ENCODE assay signal across 12 cellular contexts in genomic region chr12:69068431-69068830, GRCh38.
DNase-seq lines count a peak whose midpoint lies in the region; ATAC-seq and TF ChIP-seq lines count a peak whose summit lies in the region.
"Had no signal": no experiment of that assay in that cellular context is flagged by ENCODE, and none has a peak within 500 bp of the region (broad histone marks: within the 10 kb centered on the region; RNA-seq: fewer than 3 reads in every experiment).

No MANE protein-coding gene starts in this region.

- intact Hi-C loops in transverse colon (cut with DNase I; ENCODE audit: low total_unique reads), result no loop called here

- in situ Hi-C loops in transverse colon (cut with MboI; ENCODE audit: low pct_ligation_motif_present in 1 of 4, low pct_unique_long_range_greater_than_20kb in 1 of 4, low sequenced_read_pairs in 3 of 4), result loop anchor here in 1 of 4 donors (25.0 kb wide), 1 partner anchor 206 kb away; no protein-coding TSS in a partner anchor

- no peak for TF ChIP-seq POLR2A in transverse colon (IDR thresholded peaks at IDR 0.05)

- DNase-seq in activated naive CD8-positive, alpha-beta T cell treated with anti-CD3 and anti-CD28 coated beads, Interleukin-2, amount 50 U/mL, for 24 hours, result no peak
- DNase-seq in activated naive CD8-positive, alpha-beta T cell treated with anti-CD3 and anti-CD28 coated beads for 36 hours, result no peak
- DNase-seq in RKO (ENCODE audit: low spot score) (peak; percentile 91), foreskin keratinocyte (peak; percentile 53 to 81), transverse colon (peak; percentile 59), NCI-H748 (lab: John Stamatoyannopoulos, UW; ENCODE audit: unreplicated experiment) (no peak), SHP77 (lab: John Stamatoyannopoulos, UW) (no peak), germinal center (ENCODE audit: low spot score) (no peak)
- DNase-seq: activated CD8-positive, alpha-beta memory T cell treated with anti-CD3 and anti-CD28 coated beads, Interleukin-2, amount 50 U/mL, for 4 hours; NCI-H146 had no signal

- 50 to 61% methylated on average over 1 to 2 of the region's 2 CpGs for WGBS in transverse colon (ENCODE audit: low coverage in 1 of 2), 2 donors

- H3K4me1 ChIP-seq in foreskin keratinocyte, result peaks cover 20% of the 10 kb centered on the region
- peaks cover 0 to 20% (median 14%) of the 10 kb centered on the region in 4 donors for H3K4me1 ChIP-seq in transverse colon

- H3K27me3 Mint-ChIP-seq in activated naive CD8-positive, alpha-beta T cell treated with anti-CD3 and anti-CD28 coated beads, Interleukin-2, amount 50 U/mL, for 24 hours, result no peaks in the 10 kb centered on the region
- no peaks in the 10 kb centered on the region for H3K27me3 Mint-ChIP-seq in activated naive CD8-positive, alpha-beta T cell treated with anti-CD3 and anti-CD28 coated beads for 36 hours

- H3K27ac ChIP-seq in foreskin keratinocyte (peak overlapping the region; percentile 24), transverse colon (peak overlapping the region; percentile 41 to 56 (median 50))
- H3K27ac ChIP-seq: SJSA1 had no signal

- no peaks in the 10 kb centered on the region for H3K9me3 ChIP-seq in transverse colon
- H3K9me3 ChIP-seq: SJSA1 had no signal

- H3K36me3 ChIP-seq in transverse colon, result no peaks in the 10 kb centered on the region
- H3K36me3 ChIP-seq: SJSA1 had no signal

- peak; percentile 84 for ATAC-seq in activated naive CD8-positive, alpha-beta T cell treated with anti-CD3 and anti-CD28 coated beads, Interleukin-2, amount 50 U/mL, for 24 hours
- ATAC-seq in foreskin keratinocyte, result peak; percentile 87

- TF ChIP-seq EP300 in transverse colon (IDR thresholded peaks at IDR 0.05; ENCODE audit: low read depth), result no peak

- no peak overlapping the region for H3K4me3 Mint-ChIP-seq in activated naive CD8-positive, alpha-beta T cell treated with anti-CD3 and anti-CD28 coated beads, Interleukin-2, amount 50 U/mL, for 24 hours
- H3K4me3 Mint-ChIP-seq in activated naive CD8-positive, alpha-beta T cell treated with anti-CD3 and anti-CD28 coated beads for 36 hours, result no peak overlapping the region
- H3K4me3 Mint-ChIP-seq: B cell had no signal

- H3K4me1 Mint-ChIP-seq in activated naive CD8-positive, alpha-beta T cell treated with anti-CD3 and anti-CD28 coated beads, Interleukin-2, amount 50 U/mL, for 24 hours, result peaks cover 42% of the 10 kb centered on the region
- peaks cover 21% of the 10 kb centered on the region for H3K4me1 Mint-ChIP-seq in activated naive CD8-positive, alpha-beta T cell treated with anti-CD3 and anti-CD28 coated beads for 36 hours
- H3K4me1 Mint-ChIP-seq: B cell had no signal

- no peaks in the 10 kb centered on the region for H3K36me3 Mint-ChIP-seq in activated naive CD8-positive, alpha-beta T cell treated with anti-CD3 and anti-CD28 coated beads, Interleukin-2, amount 50 U/mL, for 24 hours (ENCODE audit: low read depth)
- no peaks in the 10 kb centered on the region for H3K36me3 Mint-ChIP-seq in activated naive CD8-positive, alpha-beta T cell treated with anti-CD3 and anti-CD28 coated beads for 36 hours

- no peaks in the 10 kb centered on the region for H3K9me3 Mint-ChIP-seq in activated naive CD8-positive, alpha-beta T cell treated with anti-CD3 and anti-CD28 coated beads, Interleukin-2, amount 50 U/mL, for 24 hours
- no peaks in the 10 kb centered on the region for H3K9me3 Mint-ChIP-seq in activated naive CD8-positive, alpha-beta T cell treated with anti-CD3 and anti-CD28 coated beads for 36 hours

- H3K27me3 ChIP-seq in foreskin keratinocyte (no peaks in the 10 kb centered on the region), transverse colon (no peaks in the 10 kb centered on the region)
- H3K27me3 ChIP-seq: SJSA1 had no signal

- TF ChIP-seq CTCF in foreskin keratinocyte (conservative IDR thresholded peaks at IDR 0.05), result peak; percentile 27
- no peak for TF ChIP-seq CTCF in transverse colon (IDR thresholded peaks at IDR 0.05)

- no peak overlapping the region for H3K4me3 ChIP-seq in transverse colon
- H3K4me3 ChIP-seq: SJSA1 had no signal

- no peak overlapping the region for H3K27ac Mint-ChIP-seq in activated naive CD8-positive, alpha-beta T cell treated with anti-CD3 and anti-CD28 coated beads, Interleukin-2, amount 50 U/mL, for 24 hours
- H3K27ac Mint-ChIP-seq in activated naive CD8-positive, alpha-beta T cell treated with anti-CD3 and anti-CD28 coated beads for 36 hours, result no peak overlapping the region
- H3K27ac Mint-ChIP-seq: B cell had no signal

Comparison
In these comparisons a context has a peak if more than half of its experiments do, and no peak if none do; other contexts are left out.
1. DNase-seq: peak in RKO (single experiment), foreskin keratinocyte (2 of 2) and transverse colon (single experiment); none in activated naive CD8-positive, alpha-beta T cell treated with anti-CD3 and anti-CD28 coated beads, Interleukin-2, amount 50 U/mL, for 24 hours (single experiment), activated naive CD8-positive, alpha-beta T cell treated with anti-CD3 and anti-CD28 coated beads for 36 hours (single experiment), NCI-H748 (single experiment), SHP77 (0 of 2) and germinal center (single experiment).